In the genomic region with DNA sequence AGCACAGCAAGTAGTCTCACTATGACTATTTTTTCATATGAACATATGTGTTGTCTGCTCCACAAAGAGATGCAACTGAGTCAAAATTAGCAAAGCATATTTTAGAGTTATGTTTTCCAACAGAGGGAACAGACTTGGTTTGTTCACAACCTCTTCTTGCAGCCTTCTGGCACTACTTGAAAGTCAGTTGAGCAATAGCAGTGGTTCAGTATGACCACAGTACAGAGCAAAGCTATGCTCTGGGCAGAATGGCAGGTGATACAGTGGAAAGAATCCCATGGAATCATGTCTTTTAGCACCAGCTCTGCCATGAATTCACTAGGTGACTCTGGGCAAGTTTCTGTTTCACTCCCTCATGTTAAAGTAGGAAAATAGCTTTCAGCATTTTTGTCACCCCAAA, we compare ENCODE assay signal across 1 cellular context.
TF ChIP-seq lines count a peak whose summit lies in the region.

No MANE protein-coding gene starts in this region.

TF ChIP-seq in HepG2, 621 proteins besides CTCF, POLR2A, EP300 and RAD21 (continued from another document):
- 0 out of 2 replicates have a peak, but pooled peaks have one; percentile 13 for TF ChIP-seq CEBPG (CRISPR knock-in tag; IDR thresholded peaks at IDR 0.05)
- peak; percentile 62; the same call in 1 of the 2 replicates for TF ChIP-seq CEBPB (IDR thresholded peaks at IDR 0.05; ENCODE audit: borderline replicate concordance, low read depth, low read length)
- no peak for TF ChIP-seq GABPA (IDR thresholded peaks at IDR 0.05; ENCODE audit: low read depth, low read length)
- no peak for TF ChIP-seq GABPA (CRISPR knock-in tag; IDR thresholded peaks at IDR 0.05; ENCODE audit: low read depth)
